In the genomic region with DNA sequence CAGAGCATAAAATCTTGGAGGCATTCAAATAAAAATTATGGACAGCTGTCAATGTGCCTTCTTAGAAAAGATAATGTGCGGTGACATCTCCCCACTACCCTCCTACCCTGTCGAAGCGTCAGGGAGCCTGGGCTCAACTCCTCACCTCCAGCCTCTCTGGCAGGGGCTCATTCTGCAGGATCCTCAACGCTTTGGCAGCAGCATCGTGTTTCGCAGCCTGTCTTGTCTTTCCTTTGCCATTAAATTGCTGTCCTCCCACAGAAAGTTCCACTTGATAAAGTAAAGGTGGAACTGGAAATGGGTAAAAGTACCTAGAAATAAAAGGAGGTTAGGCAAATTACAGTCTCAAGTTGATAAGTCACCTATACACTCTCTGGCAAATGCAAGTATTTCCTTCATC, we compare ENCODE assay signal across 20 cellular contexts.
"Had no signal": no experiment of that assay in that cellular context is flagged by ENCODE, and none has a peak within 500 bp of the region (broad histone marks: within the 10 kb centered on the region; RNA-seq: fewer than 3 reads in every experiment).

No MANE protein-coding gene starts in this region.

- H3K27me3 Mint-ChIP-seq: effector memory CD8-positive, alpha-beta T cell; memory B cell had no signal

- H3K4me1 ChIP-seq: lower lobe of right lung, right atrium auricular region, testis, tibial nerve, upper lobe of right lung had no signal

- DNase-seq: effector memory CD8-positive, alpha-beta T cell; gastrocnemius medialis; islet precursor cell; left lung; lower lobe of right lung; natural killer cell; posterior cingulate gyrus; sigmoid colon; stimulated activated CD4-positive, alpha-beta T cell treated with anti-CD3 and anti-CD28 coated beads, Interleukin-2, amount 100 ng/mL, for 24 hours; stimulated activated CD4-positive, alpha-beta T cell treated with anti-CD3 and anti-CD28 coated beads, Interleukin-4, amount 100 ng/mL, for 4 hours; stimulated activated naive CD4-positive, alpha-beta T cell treated with Interleukin-2 at 50 U/mL for 16 hours; testis; upper lobe of right lung had no signal

- H3K36me3 Mint-ChIP-seq: natural killer cell had no signal

- H3K4me3 Mint-ChIP-seq: effector memory CD8-positive, alpha-beta T cell; memory B cell; mesothelial cell of epicardium; natural killer cell had no signal

- H3K9me3 ChIP-seq: esophagus muscularis mucosa, gastrocnemius medialis, left lung, lower lobe of right lung, right atrium auricular region, sigmoid colon, testis, tibial nerve, upper lobe of right lung had no signal

- H3K27ac ChIP-seq: epithelial cell of prostate, esophagus muscularis mucosa, gastrocnemius medialis, left lung, lower lobe of right lung, right atrium auricular region, sigmoid colon, skin epidermis, testis, tibial nerve, upper lobe of right lung had no signal

- H3K27ac Mint-ChIP-seq: memory B cell, mesothelial cell of epicardium, natural killer cell had no signal

- H3K9me3 Mint-ChIP-seq: effector memory CD8-positive, alpha-beta T cell; memory B cell; mesothelial cell of epicardium; natural killer cell had no signal

- ATAC-seq: effector memory CD8-positive, alpha-beta T cell; gastrocnemius medialis; left lung; lower lobe of right lung; natural killer cell; upper lobe of right lung had no signal

- H3K4me3 ChIP-seq: esophagus muscularis mucosa, gastrocnemius medialis, left lung, lower lobe of right lung, right atrium auricular region, sigmoid colon, skin epidermis, testis, tibial nerve, upper lobe of right lung had no signal

- H3K4me1 Mint-ChIP-seq: mesothelial cell of epicardium had no signal

- H3K27me3 ChIP-seq: esophagus muscularis mucosa, gastrocnemius medialis, left lung, right atrium auricular region, sigmoid colon, testis, tibial nerve, upper lobe of right lung had no signal
